ENCODE assay signal across 9 cellular contexts in genomic region chr20:973785-974194, GRCh38. TPM values are rescaled to one million over a fixed set of nuclear protein-coding genes. Genes with fewer than 3 reads are reported as not detected.
DNase-seq lines count a peak whose midpoint lies in the region; ATAC-seq and TF ChIP-seq lines count a peak whose summit lies in the region.
"Had no signal": no experiment of that assay in that cellular context is flagged by ENCODE, and none has a peak within 500 bp of the region (broad histone marks: within the 10 kb centered on the region; RNA-seq: fewer than 3 reads in every experiment).

No MANE protein-coding gene starts in this region.

- H3K9me3 Mint-ChIP-seq in neural crest cell = no peaks in the 10 kb centered on the region

- TF ChIP-seq CTCF in neural crest cell (conservative IDR thresholded peaks at IDR 0.05) = peak; percentile 52

- no peak overlapping the region for H3K27ac ChIP-seq in SJCRH30
- H3K27ac ChIP-seq: thoracic aorta had no signal

- H3K36me3 Mint-ChIP-seq in neural crest cell (ENCODE audit: low read depth) = no peaks in the 10 kb centered on the region

- no peaks in the 10 kb centered on the region for H3K9me3 ChIP-seq in SJCRH30 (replicated peaks)
- H3K9me3 ChIP-seq: thoracic aorta had no signal

- H3K4me1 Mint-ChIP-seq in neural crest cell = no peaks in the 10 kb centered on the region

- H3K4me3 ChIP-seq in SJCRH30 = no peak overlapping the region
- H3K4me3 ChIP-seq: thoracic aorta had no signal

- no peaks in the 10 kb centered on the region for H3K4me1 ChIP-seq in SJCRH30

- no peak overlapping the region for H3K27ac Mint-ChIP-seq in neural crest cell (ENCODE audit: unreplicated experiment)

- peaks cover 24% of the 10 kb centered on the region for H3K27me3 Mint-ChIP-seq in neural crest cell (ENCODE audit: low read depth)

- no peaks in the 10 kb centered on the region for H3K36me3 ChIP-seq in SJCRH30
- H3K36me3 ChIP-seq: thoracic aorta had no signal

- DNase-seq in activated CD4-positive, alpha-beta T cell treated with anti-CD3 and anti-CD28 coated beads for 48 hours = peak; percentile 52
- no peak for DNase-seq in activated CD4-positive, alpha-beta T cell treated with anti-CD3 and anti-CD28 coated beads, Interleukin-2, amount 50 U/mL, for 1 hour
- peak; percentile 23 to 53 for DNase-seq in SJCRH30
- DNase-seq in dedifferentiated amniotic fluid mesenchymal stem cell (ENCODE audit: extremely low spot score) = peak; percentile 20
- DNase-seq in neural crest cell (ENCODE audit: low read depth, low spot score) = no peak
- no peak for DNase-seq in NCI-H187 treated with DMSO at 0.1 percent for 48 hours (lab: John Stamatoyannopoulos, UW)
- no peak for DNase-seq in cerebellum (ENCODE audit: low spot score)

- peak; percentile 73 for ATAC-seq in HG02981 (IDR thresholded peaks at IDR 0.05; ENCODE audit: unreplicated experiment)

- no peak overlapping the region for H3K4me3 Mint-ChIP-seq in neural crest cell

- peaks cover 6% of the 10 kb centered on the region; the same call in 1 of the 2 replicates for H3K27me3 ChIP-seq in SJCRH30

RNA-seq across cellular contexts. Expression of gene RSPO4, which starts 28.3 kb away (rescaled TPM):
- not detected in 2 replicates for total RNA-seq in SJCRH30 (2014; rRNA removed; shearing (Covaris generic))
- total RNA-seq in neural crest cell = 0.23 TPM in 1 of 2 replicates, not detected in the other
- 0.27 TPM for total RNA-seq in cerebellum
- total RNA-seq: thoracic aorta had no signal

RNA-seq across cellular contexts. Expression of gene ANGPT4, which starts 57.7 kb away (rescaled TPM):
- total RNA-seq in SJCRH30 (2014; rRNA removed; shearing (Covaris generic)) = not detected in 2 replicates
- total RNA-seq in neural crest cell = 0.07 TPM in 1 of 2 replicates, not detected in the other
- total RNA-seq in cerebellum = 0.09 TPM

Comparison
In these comparisons a context has a peak if more than half of its experiments do, and no peak if none do; other contexts are left out.
1. DNase-seq: peak in activated CD4-positive, alpha-beta T cell treated with anti-CD3 and anti-CD28 coated beads for 48 hours (single experiment), SJCRH30 (2 of 2) and dedifferentiated amniotic fluid mesenchymal stem cell (single experiment); none in activated CD4-positive, alpha-beta T cell treated with anti-CD3 and anti-CD28 coated beads, Interleukin-2, amount 50 U/mL, for 1 hour (single experiment), neural crest cell (single experiment), NCI-H187 treated with DMSO at 0.1 percent for 48 hours (single experiment) and cerebellum (single experiment).